17 cellular contexts compared by ENCODE assay signal in the genomic region with DNA sequence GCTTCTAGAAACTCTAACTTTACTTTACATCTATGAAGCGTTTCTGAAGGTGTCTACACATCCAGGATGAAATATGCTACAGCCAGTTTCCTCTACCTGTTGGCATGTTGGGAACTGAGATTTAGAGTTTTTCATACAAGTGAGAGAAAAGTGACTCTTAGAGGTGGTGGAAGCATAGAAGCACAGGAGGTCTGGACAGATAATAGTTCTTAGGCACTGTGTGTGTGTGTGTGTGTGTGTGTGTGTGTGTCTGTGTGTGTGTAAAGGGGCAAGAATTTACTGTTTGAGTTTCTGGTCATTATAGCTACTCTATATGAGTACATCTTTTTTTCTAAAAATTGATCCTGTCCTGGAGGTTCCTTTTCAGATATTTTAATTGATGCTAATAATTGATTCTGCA.
"Had no signal": no experiment of that assay in that cellular context is flagged by ENCODE, and none has a peak within 500 bp of the region (broad histone marks: within the 10 kb centered on the region; RNA-seq: fewer than 3 reads in every experiment).

No MANE protein-coding gene starts in this region.

- H3K27me3 ChIP-seq: esophagus muscularis mucosa, gastrocnemius medialis, heart right ventricle, right atrium auricular region, sigmoid colon, stomach had no signal

- H3K9me3 ChIP-seq: gastrocnemius medialis, mucosa of descending colon, sigmoid colon had no signal

- H3K4me3 ChIP-seq: mucosa of descending colon had no signal

- H3K36me3 ChIP-seq: esophagus muscularis mucosa, gastrocnemius medialis, heart right ventricle, right atrium auricular region, sigmoid colon, stomach had no signal

- H3K27ac ChIP-seq: epithelial cell of prostate, gastrocnemius medialis, skin epidermis, stomach had no signal

- H3K27ac Mint-ChIP-seq: nephron had no signal

- H3K4me1 Mint-ChIP-seq: nephron had no signal

- ATAC-seq: gastrocnemius medialis, heart right ventricle, left lobe of liver, mucosa of descending colon had no signal

- H3K4me1 ChIP-seq: gastrocnemius medialis had no signal

- H3K4me3 Mint-ChIP-seq: nephron had no signal

- DNase-seq: effector memory CD4-positive, alpha-beta T cell; gastrocnemius medialis; heart right ventricle; islet precursor cell; mammary epithelial cell; mucosa of descending colon; sigmoid colon; stimulated activated CD4-positive, alpha-beta T cell treated with anti-CD3 and anti-CD28 coated beads, Interleukin-12 subunit alpha, Interleukin-12 subunit beta, amount 100 ng/mL, for 4 hours; stimulated activated naive CD4-positive, alpha-beta T cell; stomach; trophoblast cell had no signal
